ENCODE assay signal across 15 cellular contexts in the genomic region with DNA sequence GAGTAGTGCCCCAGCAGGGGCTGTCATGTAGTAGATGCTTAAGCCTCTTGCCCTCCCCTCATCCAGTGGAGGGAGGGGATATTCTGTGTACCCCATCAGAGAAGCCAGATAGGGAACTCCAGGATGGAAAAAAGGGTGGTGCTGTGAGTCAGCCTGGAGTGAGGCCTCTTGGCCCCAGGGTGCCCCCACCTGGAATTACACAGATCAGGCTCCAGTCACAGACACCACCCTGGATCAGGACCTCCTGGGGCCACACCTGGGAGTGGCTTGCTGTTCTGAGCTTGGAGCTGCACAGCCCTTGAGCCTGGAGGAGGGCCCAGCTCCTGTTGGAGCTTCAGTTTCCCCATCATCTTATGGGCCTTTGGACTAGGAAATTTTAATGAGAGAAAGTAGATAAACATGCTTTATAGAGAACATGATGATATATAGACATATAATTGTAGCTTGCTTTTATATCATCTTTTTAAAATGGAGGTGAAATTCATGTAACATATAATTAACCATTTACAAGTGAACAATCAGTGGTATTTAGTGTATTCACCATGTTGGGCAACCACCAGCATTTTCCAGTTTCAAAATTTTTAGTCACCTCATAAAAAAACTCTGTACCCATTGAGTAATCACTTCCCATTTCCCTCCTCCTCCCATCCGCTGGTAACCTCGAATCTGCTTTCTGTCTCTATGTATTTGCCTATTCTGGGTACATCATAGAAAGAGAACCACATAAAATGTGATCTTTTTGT. TPM values are rescaled to one million over a fixed set of nuclear protein-coding genes. Genes with fewer than 3 reads are reported as not detected.
DNase-seq lines count a peak whose midpoint lies in the region; ATAC-seq lines count a peak whose summit lies in the region.
"Had no signal": no experiment of that assay in that cellular context is flagged by ENCODE, and none has a peak within 500 bp of the region (broad histone marks: within the 10 kb centered on the region; RNA-seq: fewer than 3 reads in every experiment).

No MANE protein-coding gene starts in this region.

- peaks cover 6% of the 10 kb centered on the region for H3K27me3 Mint-ChIP-seq in activated T-helper 2 cell treated with anti-CD3 and anti-CD28 coated beads, Interferon-gamma antibody, Interleukin-2, Interleukin-4, amounts not matched to agents 10 μg/mL and 5 μg/mL and 100 μg/mL, durations not matched to agents 14 hours and 24 hours and 36 hours (ENCODE audit: low read depth)
- peaks cover 0 to 5% (median 0%) of the 10 kb centered on the region in 5 donors for H3K27me3 Mint-ChIP-seq in naive thymus-derived CD8-positive, alpha-beta T cell
- H3K27me3 Mint-ChIP-seq: effector memory CD8-positive, alpha-beta T cell had no signal

- intact Hi-C loops in activated T-helper 2 cell treated with anti-CD3 and anti-CD28 coated beads, Interferon-gamma antibody, Interleukin-2, Interleukin-4, amounts not matched to agents 10 μg/mL and 5 μg/mL and 100 μg/mL, durations not matched to agents 14 hours and 24 hours and 36 hours (cut with micrococcal nuclease), result loop anchor here (1.0 kb wide), 1 partner anchor 66 kb away; no protein-coding TSS in a partner anchor

- H3K4me1 Mint-ChIP-seq in activated T-helper 2 cell treated with anti-CD3 and anti-CD28 coated beads, Interferon-gamma antibody, Interleukin-2, Interleukin-4, amounts not matched to agents 10 μg/mL and 5 μg/mL and 100 μg/mL, durations not matched to agents 14 hours and 24 hours and 36 hours (ENCODE audit: low read depth), result peaks cover 26% of the 10 kb centered on the region
- H3K4me1 Mint-ChIP-seq in naive thymus-derived CD8-positive, alpha-beta T cell, result peaks cover 13 to 21% (median 15%) of the 10 kb centered on the region in 4 donors

- H3K27ac Mint-ChIP-seq in activated T-helper 2 cell treated with anti-CD3 and anti-CD28 coated beads, Interferon-gamma antibody, Interleukin-2, Interleukin-4, amounts not matched to agents 10 μg/mL and 5 μg/mL and 100 μg/mL, durations not matched to agents 14 hours and 24 hours and 36 hours, result peak overlapping the region; percentile 58
- H3K27ac Mint-ChIP-seq in naive thymus-derived CD8-positive, alpha-beta T cell, result peak overlapping the region in 4 of 10 donors; percentile 17 to 57 (median 40)
- H3K27ac Mint-ChIP-seq: effector memory CD8-positive, alpha-beta T cell had no signal

- DNase-seq in activated CD4-positive, alpha-beta T cell treated with anti-CD3 and anti-CD28 coated beads for 48 hours, result peak; percentile 40
- DNase-seq in activated CD4-positive, alpha-beta T cell treated with anti-CD3 and anti-CD28 coated beads for 1 hour, result no peak
- DNase-seq in MV-4-11 (lab: John Stamatoyannopoulos, UW) (peak; percentile 91), kidney tubule cell (ENCODE audit: low spot score) (no peak), epidermal melanocyte (ENCODE audit: insufficient read length, low spot score) (no peak), NCI-H2029 treated with DMSO at 0.1 percent for 48 hours (lab: John Stamatoyannopoulos, UW) (no peak)
- no peak for DNase-seq in activated T-helper 2 cell treated with anti-CD3 and anti-CD28 coated beads, Interferon-gamma antibody, Interleukin-2, Interleukin-4, amounts not matched to agents 10 μg/mL and 5 μg/mL and 100 μg/mL, durations not matched to agents 14 hours and 24 hours and 36 hours (ENCODE audit: low spot score)
- DNase-seq in naive thymus-derived CD8-positive, alpha-beta T cell, result peak in 1 of 10 donors; percentile 15
- DNase-seq: effector memory CD8-positive, alpha-beta T cell; NCI-H2107; pancreas had no signal

- H3K9me3 Mint-ChIP-seq in activated T-helper 2 cell treated with anti-CD3 and anti-CD28 coated beads, Interferon-gamma antibody, Interleukin-2, Interleukin-4, amounts not matched to agents 10 μg/mL and 5 μg/mL and 100 μg/mL, durations not matched to agents 14 hours and 24 hours and 36 hours, result peaks cover 14% of the 10 kb centered on the region
- H3K9me3 Mint-ChIP-seq in naive thymus-derived CD8-positive, alpha-beta T cell, result peaks cover 0 to 3% (median 0%) of the 10 kb centered on the region in 9 donors
- H3K9me3 Mint-ChIP-seq: effector memory CD8-positive, alpha-beta T cell had no signal

- POLR2A ChIA-PET in naive thymus-derived CD8-positive, alpha-beta T cell (lab: Charles Lee), result interaction anchor here (1.6 kb wide), 1 partner anchor 19 kb away, joined by 6 read pairs; no protein-coding TSS in a partner anchor

- peaks cover 6% of the 10 kb centered on the region for H3K36me3 Mint-ChIP-seq in activated T-helper 2 cell treated with anti-CD3 and anti-CD28 coated beads, Interferon-gamma antibody, Interleukin-2, Interleukin-4, amounts not matched to agents 10 μg/mL and 5 μg/mL and 100 μg/mL, durations not matched to agents 14 hours and 24 hours and 36 hours (ENCODE audit: low read depth)
- peaks cover 0 to 18% (median 8%) of the 10 kb centered on the region in 3 donors for H3K36me3 Mint-ChIP-seq in naive thymus-derived CD8-positive, alpha-beta T cell

- peak; percentile 44 to 62 for ATAC-seq in naive thymus-derived CD8-positive, alpha-beta T cell
- ATAC-seq: effector memory CD8-positive, alpha-beta T cell; Right ventricle myocardium inferior had no signal

- H3K4me3 Mint-ChIP-seq in activated T-helper 2 cell treated with anti-CD3 and anti-CD28 coated beads, Interferon-gamma antibody, Interleukin-2, Interleukin-4, amounts not matched to agents 10 μg/mL and 5 μg/mL and 100 μg/mL, durations not matched to agents 14 hours and 24 hours and 36 hours (ENCODE audit: low read depth), result no peak overlapping the region
- peak overlapping the region in 2 of 10 donors; percentile 31 to 74 for H3K4me3 Mint-ChIP-seq in naive thymus-derived CD8-positive, alpha-beta T cell
- H3K4me3 Mint-ChIP-seq: effector memory CD8-positive, alpha-beta T cell had no signal

RNA-seq across cellular contexts. Expression of a gene that starts 24.6 kb away (rescaled TPM):
- total RNA-seq in activated T-helper 2 cell treated with anti-CD3 and anti-CD28 coated beads, Interferon-gamma antibody, Interleukin-2, Interleukin-4, amounts not matched to agents 10 μg/mL and 5 μg/mL and 100 μg/mL, durations not matched to agents 14 hours and 24 hours and 36 hours, result 0.14 TPM in 2 replicates
- total RNA-seq in naive thymus-derived CD8-positive, alpha-beta T cell, result under 1 TPM; 0.36 to 0.68 TPM
- polyA plus RNA-seq in naive thymus-derived CD8-positive, alpha-beta T cell, result 1 to 10 TPM in 2 of 3 donors, under 1 TPM in 1; 0.67 to 1.7 (median 1.4) TPM
- total RNA-seq: astrocyte, Right ventricle myocardium inferior had no signal
- polyA plus RNA-seq: pancreas had no signal

RNA-seq across cellular contexts. Expression of a gene that starts 53.6 kb away (rescaled TPM):
- not detected in 2 replicates for total RNA-seq in activated T-helper 2 cell treated with anti-CD3 and anti-CD28 coated beads, Interferon-gamma antibody, Interleukin-2, Interleukin-4, amounts not matched to agents 10 μg/mL and 5 μg/mL and 100 μg/mL, durations not matched to agents 14 hours and 24 hours and 36 hours
- total RNA-seq in naive thymus-derived CD8-positive, alpha-beta T cell, result under 1 TPM; 0.69 to 0.70 TPM
- polyA plus RNA-seq in naive thymus-derived CD8-positive, alpha-beta T cell, result under 1 TPM; 0.37 to 0.72 (median 0.42) TPM
- total RNA-seq: astrocyte, lung, Right ventricle myocardium inferior, subcutaneous adipose tissue had no signal
- polyA plus RNA-seq: pancreas had no signal

Comparison
In these comparisons a context has a peak if more than half of its experiments do, and no peak if none do; other contexts are left out.
1. DNase-seq: peak in activated CD4-positive, alpha-beta T cell treated with anti-CD3 and anti-CD28 coated beads for 48 hours (single experiment) and MV-4-11 (single experiment); none in activated CD4-positive, alpha-beta T cell treated with anti-CD3 and anti-CD28 coated beads for 1 hour (single experiment), activated T-helper 2 cell treated with anti-CD3 and anti-CD28 coated beads, Interferon-gamma antibody, Interleukin-2, Interleukin-4, amounts not matched to agents 10 μg/mL and 5 μg/mL and 100 μg/mL, durations not matched to agents 14 hours and 24 hours and 36 hours (single experiment), kidney tubule cell (single experiment), epidermal melanocyte (single experiment) and NCI-H2029 treated with DMSO at 0.1 percent for 48 hours (single experiment).